In genomic region chr15:44183363-44183762, GRCh38 we compare ENCODE assay signal across 24 cellular contexts. TPM values are rescaled to one million over a fixed set of nuclear protein-coding genes. Genes with fewer than 3 reads are reported as not detected.
"Had no signal": no experiment of that assay in that cellular context is flagged by ENCODE, and none has a peak within 500 bp of the region (broad histone marks: within the 10 kb centered on the region; RNA-seq: fewer than 3 reads in every experiment).

No MANE protein-coding gene starts in this region.

- H3K9me3 ChIP-seq: esophagus muscularis mucosa, gastroesophageal sphincter, psoas muscle, right lobe of liver, suprapubic skin, thyroid gland had no signal

- H3K27me3 ChIP-seq: esophagus muscularis mucosa, right lobe of liver, suprapubic skin, thyroid gland had no signal

- H3K4me1 ChIP-seq: esophagus muscularis mucosa, gastroesophageal sphincter, parathyroid adenoma, psoas muscle, right lobe of liver, suprapubic skin, thyroid gland had no signal

- ATAC-seq: effector memory CD8-positive, alpha-beta T cell; gastroesophageal sphincter; left lobe of liver; naive thymus-derived CD4-positive, alpha-beta T cell; psoas muscle; right lobe of liver; stimulated activated effector memory CD8-positive, alpha-beta T cell treated with anti-CD3 and anti-CD28 coated beads, Interleukin-12 subunit alpha, Interleukin-12 subunit beta, amount 100 ng/mL, for 72 hours; stimulated activated naive CD8-positive, alpha-beta T cell treated with anti-CD3 and anti-CD28 coated beads, Interleukin-15, Interleukin-2, amounts not matched to agents 100 U/mL and 50 U/mL, for 24 hours had no signal

- DNase-seq: effector memory CD8-positive, alpha-beta T cell; head of caudate nucleus; hippocampal formation; kidney glomerular epithelial cell; mammary epithelial cell; naive thymus-derived CD4-positive, alpha-beta T cell; nephron progenitor cell; psoas muscle; retina; right lobe of liver; stimulated activated CD4-positive, alpha-beta T cell treated with anti-CD3 and anti-CD28 coated beads, Interleukin-4, amount 100 ng/mL, for 1 hour; stimulated activated CD8-positive, alpha-beta memory T cell treated with anti-CD3 and anti-CD28 coated beads, Interleukin-4, amount 100 ng/mL, for 48 hours; stimulated activated naive CD8-positive, alpha-beta T cell treated with anti-CD3 and anti-CD28 coated beads, Interleukin-15, Interleukin-2, amounts not matched to agents 100 U/mL and 50 U/mL, for 24 hours; thyroid gland had no signal

- H3K9ac ChIP-seq: parathyroid adenoma had no signal

- H3K79me2 ChIP-seq: parathyroid adenoma had no signal

- H2AFZ ChIP-seq: parathyroid adenoma had no signal

- H3K36me3 ChIP-seq: esophagus muscularis mucosa, gastroesophageal sphincter, right lobe of liver, suprapubic skin, thyroid gland had no signal

- H3K4me3 ChIP-seq: esophagus muscularis mucosa, gastroesophageal sphincter, psoas muscle, right lobe of liver, suprapubic skin, thyroid gland had no signal

- H3K27ac ChIP-seq: epithelial cell of prostate, esophagus muscularis mucosa, gastroesophageal sphincter, parathyroid adenoma, psoas muscle, right lobe of liver, suprapubic skin, thyroid gland had no signal

- FAIRE-seq: islet of Langerhans, urothelium cell line had no signal

RNA-seq across cellular contexts. Expression of gene FRMD5, which starts 11.7 kb away (rescaled TPM):
- total RNA-seq: left lobe of liver, mononuclear cell, psoas muscle, right lobe of liver had no signal
